8 cellular contexts compared by ENCODE assay signal in genomic region chr4:168440442-168441264, GRCh38.
A peak's percentile ranks its signal among the peaks of the same experiment; 100 is the strongest.
DNase-seq lines count a peak whose midpoint lies in the region; ATAC-seq lines count a peak whose summit lies in the region.

No MANE protein-coding gene starts in this region.

- H3K9me3 Mint-ChIP-seq in dendritic cell treated with granulocyte-macrophage colony-stimulating factor and Interleukin-4, amounts not matched to agents 40 ng/mL and 50 ng/mL, for 4 days = no peaks in the 10 kb centered on the region

- peak; percentile 30 for DNase-seq in AG20443 (ENCODE audit: low spot score)
- no peak for DNase-seq in cerebellar cortex (ENCODE audit: low spot score)
- DNase-seq in RPMI8226 = no peak
- no peak for DNase-seq in stimulated activated CD8-positive, alpha-beta memory T cell treated with anti-CD3 and anti-CD28 coated beads, Interleukin-4, amount 100 ng/mL, for 48 hours
- DNase-seq in NCI-H1105 treated with DMSO at 0.1 percent for 48 hours (lab: John Stamatoyannopoulos, UW) = no peak

- ATAC-seq in GM21390 (IDR thresholded peaks at IDR 0.05; ENCODE audit: unreplicated experiment) (peak; percentile 95), HG03558 (IDR thresholded peaks at IDR 0.05; ENCODE audit: extremely low read depth, unreplicated experiment) (peak; percentile 99)

- intact Hi-C loops in dendritic cell treated with granulocyte-macrophage colony-stimulating factor and Interleukin-4, amounts not matched to agents 40 ng/mL and 50 ng/mL, for 4 days (cut with micrococcal nuclease) = no loop called here

- peaks cover 62% of the 10 kb centered on the region for H3K36me3 Mint-ChIP-seq in dendritic cell treated with granulocyte-macrophage colony-stimulating factor and Interleukin-4, amounts not matched to agents 40 ng/mL and 50 ng/mL, for 4 days (ENCODE audit: low read depth)

- H3K27me3 Mint-ChIP-seq in dendritic cell treated with granulocyte-macrophage colony-stimulating factor and Interleukin-4, amounts not matched to agents 40 ng/mL and 50 ng/mL, for 4 days = no peaks in the 10 kb centered on the region

- no peak overlapping the region for H3K4me3 Mint-ChIP-seq in dendritic cell treated with granulocyte-macrophage colony-stimulating factor and Interleukin-4, amounts not matched to agents 40 ng/mL and 50 ng/mL, for 4 days

- peaks cover 23% of the 10 kb centered on the region for H3K4me1 Mint-ChIP-seq in dendritic cell treated with granulocyte-macrophage colony-stimulating factor and Interleukin-4, amounts not matched to agents 40 ng/mL and 50 ng/mL, for 4 days (ENCODE audit: low read depth)

- peak overlapping the region; percentile 37 for H3K27ac Mint-ChIP-seq in dendritic cell treated with granulocyte-macrophage colony-stimulating factor and Interleukin-4, amounts not matched to agents 40 ng/mL and 50 ng/mL, for 4 days
